In the genomic region with DNA sequence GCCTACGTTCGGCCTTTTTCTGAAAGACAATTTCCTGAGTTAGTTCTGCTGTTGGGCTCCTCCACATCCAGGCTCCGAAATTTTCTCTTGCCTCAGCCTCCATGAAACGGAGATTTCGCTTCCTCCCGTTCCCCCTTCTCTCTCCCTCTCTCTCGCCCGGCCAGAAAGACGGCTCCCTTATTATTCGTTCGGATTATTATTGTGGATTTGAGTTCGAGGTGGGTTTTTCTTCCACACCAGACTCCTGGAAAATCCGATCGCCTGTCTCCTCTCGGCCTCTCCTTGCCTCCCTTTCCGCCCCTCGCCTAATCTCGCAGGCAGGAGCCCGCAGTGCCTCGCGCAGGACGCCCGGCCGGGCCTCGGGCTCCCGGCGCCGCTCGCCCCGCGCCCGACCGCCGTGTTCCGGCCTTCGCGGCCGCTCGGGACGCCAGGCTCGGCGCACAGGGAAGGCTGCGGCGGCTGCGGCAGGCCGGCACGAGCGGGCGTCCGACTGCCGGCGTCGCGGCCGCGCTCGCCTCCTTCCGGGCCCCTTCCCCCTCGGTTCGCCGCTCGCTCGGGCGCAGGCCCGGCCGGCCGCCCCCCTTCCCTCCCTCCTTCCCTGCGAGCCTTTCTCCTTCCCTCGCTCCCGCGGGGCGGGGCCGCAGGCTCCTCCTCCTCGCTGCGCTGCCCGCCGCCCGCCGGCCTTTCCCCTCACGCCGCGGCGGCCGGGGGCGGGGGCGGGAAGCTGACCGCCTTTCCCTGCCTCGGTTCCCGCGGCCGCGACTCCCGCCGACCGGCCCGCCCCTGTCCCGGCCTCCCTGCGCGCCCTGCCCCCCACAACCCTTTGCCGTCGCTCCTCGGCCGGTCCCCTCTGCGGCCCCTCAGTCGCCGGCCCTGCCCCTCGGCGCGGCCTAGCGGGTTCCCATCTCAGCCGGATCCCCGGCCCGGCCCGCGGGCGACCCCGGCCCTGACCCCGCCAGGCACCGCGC, we compare ENCODE assay signal across 8 cellular contexts. TPM values are rescaled to one million over a fixed set of nuclear protein-coding genes. Genes with fewer than 3 reads are reported as not detected.
DNase-seq lines count a peak whose midpoint lies in the region; ATAC-seq and TF ChIP-seq lines count a peak whose summit lies in the region.

TSS of gene ARHGEF11 (minus strand) at position 492 of the 968 bp plus-strand sequence. CDS start 1,412 bp downstream, outside the sequence.

- DNase-seq in ELR (ENCODE audit: low read depth), result peak; percentile 92
- DNase-seq in GOT3 (lab: John Stamatoyannopoulos, UW), result peak; percentile 68
- DNase-seq in NCI-H128 (lab: John Stamatoyannopoulos, UW; ENCODE audit: unreplicated experiment), result peak; percentile 62
- DNase-seq in mammary epithelial cell, result peak; percentile 84
- peak; percentile 65 for DNase-seq in renal cortical epithelial cell (ENCODE audit: low read depth)

- dilution Hi-C loops in mammary epithelial cell (cut with HindIII; ENCODE audit: low sequenced_read_pairs), result no loop called here

- in situ Hi-C loops in mammary epithelial cell (cut with MboI; ENCODE audit: low sequenced_read_pairs in 2 of 2), result no loop called here

- H3K9ac ChIP-seq in SU-DHL-6 (ENCODE audit: low read length) (peak within 1 kb of the TSS; percentile 40; the same call in 1 of the 2 replicates), mammary epithelial cell (ENCODE audit: insufficient read depth, low read length) (peak within 1 kb of the TSS; percentile 87), iPS-15b (ENCODE audit: low read depth, low read length) (peak within 1 kb of the TSS; percentile 89)

- H3K27me3 ChIP-seq in SU-DHL-6 (ENCODE audit: low read length) (no peaks in the 10 kb centered on the region), mammary epithelial cell (ENCODE audit: insufficient read depth, low read length) (peaks cover 1% of the 10 kb centered on the region), iPS-15b (ENCODE audit: control insufficient read depth, insufficient read depth, low read length) (no peaks in the 10 kb centered on the region)

- peak within 1 kb of the TSS; percentile 78 for H2AFZ ChIP-seq in SU-DHL-6 (ENCODE audit: low read depth, low read length, severe bottlenecking)
- H2AFZ ChIP-seq in mammary epithelial cell (ENCODE audit: low read depth, low read length), result peak within 1 kb of the TSS; percentile 96

- TF ChIP-seq CTCF in SU-DHL-6 (IDR thresholded peaks at IDR 0.05; ENCODE audit: insufficient read depth, low read length, poor library complexity, severe bottlenecking) (no peak), mammary epithelial cell (conservative IDR thresholded peaks at IDR 0.05 in 1 of 2, IDR thresholded peaks at IDR 0.05 in 1 of 2; ENCODE audit: extremely low read depth in 1 of 2, insufficient read depth in 1 of 2, low read depth in 1 of 2, low read length in 2 of 2) (no peak)

- H4K20me1 ChIP-seq in SU-DHL-6 (ENCODE audit: low read depth, low read length), result no peaks in the 10 kb centered on the region
- H4K20me1 ChIP-seq in mammary epithelial cell (ENCODE audit: insufficient read depth, low read length), result no peaks in the 10 kb centered on the region

- BruUV-seq in mammary epithelial cell (replicated peaks; lab: Mats Ljungman, UMichigan), result no TSS peak

- H3K36me3 ChIP-seq in SU-DHL-6 (ENCODE audit: low read length) (no peaks in the 10 kb centered on the region), mammary epithelial cell (ENCODE audit: insufficient read depth, low read length) (no peaks in the 10 kb centered on the region), iPS-15b (ENCODE audit: control insufficient read depth, insufficient read depth, low read length) (no peaks in the 10 kb centered on the region)

- no peaks in the 10 kb centered on the region for H3F3A ChIP-seq in SU-DHL-6 (ENCODE audit: insufficient read depth)

- H3K4me1 ChIP-seq in mammary epithelial cell (ENCODE audit: insufficient read depth, low read length), result peaks cover 15% of the 10 kb centered on the region
- H3K4me1 ChIP-seq in iPS-15b (ENCODE audit: control insufficient read depth, insufficient read depth, low read length), result peaks cover 24% of the 10 kb centered on the region

- H3K27ac ChIP-seq in SU-DHL-6 (ENCODE audit: low read depth, low read length), result no peak within 1 kb of the TSS
- peak within 1 kb of the TSS; percentile 67 for H3K27ac ChIP-seq in mammary epithelial cell (ENCODE audit: insufficient read depth, low read depth, low read length)

- H3K9me3 ChIP-seq in SU-DHL-6 (ENCODE audit: insufficient read depth, low read length), result no peaks in the 10 kb centered on the region
- H3K9me3 ChIP-seq in mammary epithelial cell (replicated peaks; ENCODE audit: insufficient read depth, low read length), result no peaks in the 10 kb centered on the region
- no peaks in the 10 kb centered on the region for H3K9me3 ChIP-seq in iPS-15b (ENCODE audit: control insufficient read depth, insufficient read depth, low read length)

- H3K4me2 ChIP-seq in SU-DHL-6 (ENCODE audit: low read depth, low read length, poor library complexity, severe bottlenecking), result peak within 1 kb of the TSS; percentile 53
- H3K4me2 ChIP-seq in mammary epithelial cell (ENCODE audit: insufficient read depth, low read depth, low read length), result peak within 1 kb of the TSS; percentile 92

- no peaks in the 10 kb centered on the region for H3K9me2 ChIP-seq in SU-DHL-6 (replicated peaks; ENCODE audit: insufficient read depth, low read length)

- H3K79me2 ChIP-seq in SU-DHL-6 (ENCODE audit: insufficient read depth, low read length) (no peaks in the 10 kb centered on the region), mammary epithelial cell (ENCODE audit: insufficient read depth, low read length) (peaks cover 42% of the 10 kb centered on the region)

- H3K4me3 ChIP-seq in SU-DHL-6 (ENCODE audit: insufficient read depth, low read length, poor library complexity, severe bottlenecking) (peak within 1 kb of the TSS; percentile 39), mammary epithelial cell (replicated peaks in 1 of 3; ENCODE audit: insufficient read depth in 1 of 3, low read depth in 2 of 3, low read length in 3 of 3) (peak within 1 kb of the TSS; percentile 59 to 93 (median 71)), iPS-15b (ENCODE audit: low read depth, low read length) (peak within 1 kb of the TSS; percentile 89)

- intact Hi-C loops in mammary epithelial cell (cut with micrococcal nuclease), result no loop called here

- 2% methylated on average over 31 of the region's 120 CpGs for whole genome bisulfite sequencing in mammary epithelial cell (ENCODE audit: low coverage, missing lambda C conversion rate)

- ATAC-seq in HG03378 (IDR thresholded peaks at IDR 0.05; ENCODE audit: unreplicated experiment), result no peak

- CTCF ChIA-PET in mammary epithelial cell (lab: Charles Lee; ENCODE audit: low non-redundant PET), result interaction anchor here (0.6 kb wide), 2 partner anchors 206 to 345 kb away, joined by 3 to 4 read pairs; no protein-coding TSS in a partner anchor

RNA-seq across cellular contexts. Expression of gene ARHGEF11, which starts in this region (rescaled TPM):
- total RNA-seq in mammary epithelial cell (10 to 100 TPM; 23.4 to 26.5 TPM), renal cortical epithelial cell (13.0 and 31.4 TPM in 2 replicates)
- 14.2 TPM for polyA plus RNA-seq in mammary epithelial cell
- 33.5 TPM for polyA minus RNA-seq in mammary epithelial cell

Comparison
In these comparisons a context has a peak if more than half of its experiments do, and no peak if none do; other contexts are left out.
1. H3K4me3 ChIP-seq: peak in every context shown above with its lines; median percentile 89 in iPS-15b; 71 in mammary epithelial cell; 39 in SU-DHL-6.